8 cellular contexts compared by ENCODE assay signal in the genomic region with DNA sequence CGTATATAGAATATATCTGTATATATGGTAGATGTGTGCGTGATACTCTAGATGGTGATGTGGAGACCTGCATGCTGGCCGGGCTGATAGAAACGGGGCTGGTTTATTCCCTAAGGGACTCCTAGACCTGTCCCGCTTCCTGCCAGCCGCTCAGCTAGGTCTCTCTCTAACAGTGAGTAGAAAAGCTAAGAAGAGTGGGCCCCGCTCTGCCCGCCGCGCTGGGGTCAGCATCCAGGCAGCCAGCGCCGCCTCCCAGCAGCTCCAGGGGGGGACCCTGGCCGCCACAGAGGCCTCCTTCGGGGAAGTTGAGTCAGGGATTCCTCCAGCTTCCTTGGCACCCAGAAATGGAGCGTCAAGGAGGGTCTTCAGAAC. TPM values are rescaled to one million over a fixed set of nuclear protein-coding genes. Genes with fewer than 3 reads are reported as not detected.
DNase-seq lines count a peak whose midpoint lies in the region; ATAC-seq and TF ChIP-seq lines count a peak whose summit lies in the region.

No MANE protein-coding gene starts in this region.

- H3K4me3 ChIP-seq in GM08714 (ENCODE audit: low read length) = peak overlapping the region; percentile 30; the same call in 1 of the 2 replicates
- peak overlapping the region in 2 of 3 donors; percentile 18 to 53 for H3K4me3 ChIP-seq in breast epithelium
- H3K4me3 ChIP-seq in neural progenitor cell = no peak overlapping the region

- H3K36me3 Mint-ChIP-seq in neural progenitor cell = no peaks in the 10 kb centered on the region

- no peak overlapping the region for H2AFZ ChIP-seq in neural progenitor cell (replicated peaks)

- H3K9me3 ChIP-seq in breast epithelium (no peaks in the 10 kb centered on the region), neural progenitor cell (ENCODE audit: low read depth) (no peaks in the 10 kb centered on the region)

- H3K27me3 ChIP-seq in breast epithelium = no peaks in the 10 kb centered on the region
- peaks cover 9% of the 10 kb centered on the region for H3K27me3 ChIP-seq in neural progenitor cell

- no peaks in the 10 kb centered on the region for H3K79me2 ChIP-seq in neural progenitor cell (ENCODE audit: low read depth)

- DNase-seq in breast epithelium (ENCODE audit: low spot score in 2 of 2) (no peak), neural progenitor cell (ENCODE audit: low spot score) (no peak), NK-92 (lab: John Stamatoyannopoulos, UW; ENCODE audit: unreplicated experiment) (no peak), GM10248 (ENCODE audit: extremely low spot score) (no peak), NCI-H226 (no peak)
- no peak for DNase-seq in activated CD4-positive, alpha-beta T cell treated with anti-CD3 and anti-CD28 coated beads for 1 hour

- H3K9ac ChIP-seq in neural progenitor cell = no peak overlapping the region

- peaks cover 4% of the 10 kb centered on the region for H3F3A ChIP-seq in neural progenitor cell (ENCODE audit: low read depth)

- peaks cover 19% of the 10 kb centered on the region for H3K27me3 Mint-ChIP-seq in neural progenitor cell (ENCODE audit: insufficient read depth, low read depth)

- intact Hi-C loops in breast epithelium (cut with DNase I; ENCODE audit: low total_unique reads) = no loop called here

- H3K9me3 Mint-ChIP-seq in neural progenitor cell = no peaks in the 10 kb centered on the region

- no peak overlapping the region for H3K4me2 ChIP-seq in neural progenitor cell

- H3K36me3 ChIP-seq in breast epithelium (no peaks in the 10 kb centered on the region), neural progenitor cell (no peaks in the 10 kb centered on the region)

- POLR2A ChIA-PET in GM10248 (lab: Yijun Ruan, JAX) = no interaction called here

- no peaks in the 10 kb centered on the region for H4K20me1 ChIP-seq in neural progenitor cell (ENCODE audit: low read depth)

- H3K27ac Mint-ChIP-seq in neural progenitor cell = peak overlapping the region; percentile 78

- peaks cover 39% of the 10 kb centered on the region for H3K4me1 Mint-ChIP-seq in neural progenitor cell

- peaks cover 20 to 25% of the 10 kb centered on the region in 2 donors for H3K4me1 ChIP-seq in breast epithelium
- H3K4me1 ChIP-seq in neural progenitor cell = peaks cover 9% of the 10 kb centered on the region

- peak; percentile 19 for ATAC-seq in HG03066 (IDR thresholded peaks at IDR 0.05; ENCODE audit: low read depth, unreplicated experiment)

- H3K4me3 Mint-ChIP-seq in neural progenitor cell = peak overlapping the region; percentile 46

- no peak for TF ChIP-seq POLR2A in breast epithelium (IDR thresholded peaks at IDR 0.05)

- H3K27ac ChIP-seq in breast epithelium (peak overlapping the region; percentile 94 to 99), neural progenitor cell (no peak overlapping the region)

- TF ChIP-seq CTCF in breast epithelium (IDR thresholded peaks at IDR 0.05) = no peak
- TF ChIP-seq CTCF in neural progenitor cell (IDR thresholded peaks at IDR 0.05) = no peak
- no peak for TF ChIP-seq CTCF in GM10248 (IDR thresholded peaks at IDR 0.05; ENCODE audit: control extremely low read depth, extremely low read depth, low read depth, missing control alignments)

- CTCF ChIA-PET in GM10248 (lab: Yijun Ruan, JAX) = interaction anchor here (0.9 to 2.5 kb wide), 15 partner anchors 10 to 153 kb away, joined by 3 to 23 read pairs (median 5); no protein-coding TSS in a partner anchor

RNA-seq across cellular contexts. Expression of gene CYGB, which starts 9.4 kb away (rescaled TPM):
- total RNA-seq in breast epithelium (10 to 100 TPM in 2 of 3 donors, 1 to 10 TPM in 1; 5.9 to 37.4 (median 27.2) TPM), neural progenitor cell (ENCODE audit: low replicate concordance) (1.1 TPM in 1 of 2 replicates, not detected in the other)

RNA-seq across cellular contexts. Expression of gene PRCD, which starts 11.7 kb away (rescaled TPM):
- 1 to 10 TPM; 1.5 to 7.2 (median 4.9) TPM for total RNA-seq in breast epithelium
- 0.09 TPM in 1 of 2 replicates, not detected in the other for total RNA-seq in neural progenitor cell (ENCODE audit: low replicate concordance)

RNA-seq across cellular contexts. Expression of gene RHBDF2, which starts 26.9 kb away (rescaled TPM):
- 10 to 100 TPM; 13.4 to 35.5 (median 26.8) TPM for total RNA-seq in breast epithelium
- 0.79 and 5.0 TPM in 2 replicates for total RNA-seq in neural progenitor cell (ENCODE audit: low replicate concordance)

RNA-seq across cellular contexts. Expression of gene ST6GALNAC2, which starts 57.5 kb away (rescaled TPM):
- total RNA-seq in breast epithelium (10 to 100 TPM; 10.5 to 39.8 (median 12.0) TPM), neural progenitor cell (ENCODE audit: low replicate concordance) (0.28 TPM in 1 of 2 replicates, not detected in the other)
